ENCODE assay signal across 8 cellular contexts in the genomic region with DNA sequence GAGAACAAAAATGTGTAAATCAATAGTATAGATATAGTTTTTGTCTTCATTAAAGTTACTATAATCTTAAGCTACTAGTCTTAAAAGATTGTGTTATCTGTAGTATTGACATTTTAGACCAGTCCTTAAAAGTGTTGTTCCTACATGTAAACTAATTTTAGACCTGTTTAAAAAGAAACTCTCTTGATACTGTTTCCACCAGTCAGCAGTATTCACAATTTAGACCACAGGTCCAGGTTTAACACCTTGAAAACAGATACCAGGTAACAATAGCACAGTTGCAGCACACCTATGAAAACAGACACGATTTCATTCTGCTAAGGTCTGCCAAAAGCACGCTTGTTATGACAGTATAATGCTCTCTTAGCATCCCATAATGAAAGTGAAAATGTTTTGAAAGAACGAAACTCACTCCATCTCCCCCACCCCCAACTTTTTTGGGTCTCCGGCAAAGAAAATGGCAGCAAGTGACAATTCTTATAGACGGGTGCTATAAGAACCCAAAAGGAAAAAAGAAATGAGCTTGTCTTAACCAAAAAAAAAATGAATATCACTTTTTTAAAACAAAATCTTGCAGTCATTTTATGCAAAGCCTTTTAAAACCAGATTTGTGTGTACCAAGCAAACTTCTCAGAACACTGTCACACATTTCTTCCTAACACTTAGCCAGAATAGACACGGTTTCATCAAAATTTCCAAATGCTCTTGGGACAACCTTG. TPM values are rescaled to one million over a fixed set of nuclear protein-coding genes. Genes with fewer than 3 reads are reported as not detected.
DNase-seq lines count a peak whose midpoint lies in the region; ATAC-seq and TF ChIP-seq lines count a peak whose summit lies in the region.

No MANE protein-coding gene starts in this region.

- CTCF ChIA-PET in A673 (lab: Charles Lee): no interaction called here

- WGBS in liver: 31% methylated on average over 6 of the region's 6 CpGs
- 78% methylated on average over 6 of the region's 6 CpGs for whole genome bisulfite sequencing in urinary bladder

- BruUV-seq in A673 (replicated peaks; lab: Mats Ljungman, UMichigan): no TSS peak

- intact Hi-C loops in A673 (cut with micrococcal nuclease; ENCODE audit: unreplicated experiment): loop anchor here (10.0 kb wide), 2 partner anchors 1101 to 1361 kb away; no protein-coding TSS in a partner anchor
- intact Hi-C loops in posterior cingulate gyrus (cut with DNase I): loop anchor here (5.0 to 10.0 kb wide), 2 partner anchors 134 to 1361 kb away; no protein-coding TSS in a partner anchor

- POLR2A ChIA-PET in A673 (lab: Charles Lee; ENCODE audit: low non-redundant PET): no interaction called here

- H3K4me1 ChIP-seq in A673 (ENCODE audit: insufficient read depth, low read length, poor library complexity, severe bottlenecking) (no peaks in the 10 kb centered on the region), liver (ENCODE audit: control insufficient read depth in 4 of 4, insufficient read depth in 4 of 4, low read length in 3 of 4) (peaks cover 0 to 23% (median 13%) of the 10 kb centered on the region in 4 donors), urinary bladder (ENCODE audit: insufficient read depth) (no peaks in the 10 kb centered on the region)

- no peaks in the 10 kb centered on the region for H3K27me3 ChIP-seq in A673 (replicated peaks; ENCODE audit: insufficient read depth, low read depth, low read length, poor library complexity)
- no peaks in the 10 kb centered on the region for H3K27me3 ChIP-seq in liver (ENCODE audit: control insufficient read depth in 4 of 4, insufficient read depth in 4 of 4, low read length in 3 of 4)

- peak overlapping the region; percentile 54 for H3K4me3 ChIP-seq in A673 (ENCODE audit: low read depth, low read length, poor library complexity, severe bottlenecking)
- H3K4me3 ChIP-seq in liver (ENCODE audit: low read depth in 1 of 3, low read length in 3 of 3): peak overlapping the region; percentile 77 to 87 (median 87)
- H3K4me3 ChIP-seq in urinary bladder (ENCODE audit: low read depth, low read length): peak overlapping the region; percentile 98

- H3K27ac ChIP-seq in A673 (ENCODE audit: low read depth, low read length, poor library complexity, severe bottlenecking) (no peak overlapping the region), liver (ENCODE audit: low read depth in 1 of 2, low read length in 2 of 2) (no peak overlapping the region), urinary bladder (ENCODE audit: low read depth) (no peak overlapping the region)

- H3K9ac ChIP-seq in liver (ENCODE audit: low read depth in 1 of 2, low read length in 2 of 2): no peak overlapping the region

- H3K36me3 ChIP-seq in A673 (ENCODE audit: insufficient read depth, low read length, poor library complexity, severe bottlenecking): no peaks in the 10 kb centered on the region
- no peaks in the 10 kb centered on the region for H3K36me3 ChIP-seq in liver (ENCODE audit: control insufficient read depth in 4 of 4, insufficient read depth in 3 of 4, low read depth in 1 of 4, low read length in 3 of 4)
- H3K36me3 ChIP-seq in urinary bladder (ENCODE audit: insufficient read depth): no peaks in the 10 kb centered on the region

- TF ChIP-seq CTCF in A673 (conservative IDR thresholded peaks at IDR 0.05; ENCODE audit: low read depth, low read length): no peak
- TF ChIP-seq CTCF in liver (IDR thresholded peaks at IDR 0.05; ENCODE audit: low read depth, low read length, missing input control): no peak

- H3K9me3 ChIP-seq in A673 (ENCODE audit: low read depth, low read length, poor library complexity, severe bottlenecking) (no peaks in the 10 kb centered on the region), liver (ENCODE audit: control insufficient read depth in 4 of 4, low read length in 3 of 4) (no peaks in the 10 kb centered on the region)

- peak; percentile 39 for ATAC-seq in GM21423 (IDR thresholded peaks at IDR 0.05; ENCODE audit: unreplicated experiment)

- no peak for TF ChIP-seq RAD21 in liver (IDR thresholded peaks at IDR 0.05)

- no peak for DNase-seq in A673 (ENCODE audit: low spot score)
- DNase-seq in activated CD4-positive, alpha-beta T cell treated with anti-CD3 and anti-CD28 coated beads, Interleukin-2, amount 50 U/mL, for 4 hours: peak; percentile 44 to 45
- DNase-seq in posterior cingulate gyrus: no peak
- DNase-seq in MV-4-11 (lab: John Stamatoyannopoulos, UW): no peak
- no peak for DNase-seq in NCI-H1417 treated with DMSO at 0.1 percent for 48 hours (lab: John Stamatoyannopoulos, UW)

TF ChIP-seq in liver, 16 proteins besides CTCF, POLR2A, EP300 and RAD21:
- TF ChIP-seq YY1 (IDR thresholded peaks at IDR 0.05): peak; percentile 21
- no peak for TF ChIP-seq FOXA1 (IDR thresholded peaks at IDR 0.05)
TF ChIP-seq in liver: peak in this region for 1.

RNA-seq across cellular contexts. Expression of gene EIF4E3, which starts 1.6 kb away (rescaled TPM):
- total RNA-seq in A673 (2021) (3.1 and 4.6 TPM in 2 replicates), liver (1 to 10 TPM; 1.5 to 3.7 TPM), urinary bladder (16.0 TPM)
- polyA plus RNA-seq in liver (1 to 10 TPM; 1.1 to 4.0 TPM), urinary bladder (22.8 TPM)

RNA-seq across cellular contexts. Expression of gene GPR27, which starts 30.0 kb away (rescaled TPM):
- total RNA-seq in A673 (2021) (6.4 and 8.1 TPM in 2 replicates), liver (under 1 TPM; 0.17 to 0.65 TPM), urinary bladder (2.7 TPM)
- polyA plus RNA-seq in liver (under 1 TPM in 1 of 2 donors, not detected in 1; 0.09 TPM), urinary bladder (3.3 TPM)

Comparison
In these comparisons a context has a peak if more than half of its experiments do, and no peak if none do; other contexts are left out.
1. DNase-seq: peak in activated CD4-positive, alpha-beta T cell treated with anti-CD3 and anti-CD28 coated beads, Interleukin-2, amount 50 U/mL, for 4 hours (2 of 2); none in A673 (single experiment), posterior cingulate gyrus (0 of 10), MV-4-11 (single experiment) and NCI-H1417 treated with DMSO at 0.1 percent for 48 hours (single experiment).
2. Peak in every context shown above with its lines, with median percentiles within 50 percentile points of each other: H3K4me3 ChIP-seq.